ENCODE assay signal across 34 cellular contexts in genomic region chr3:51937014-51937413, GRCh38. TPM values are rescaled to one million over a fixed set of nuclear protein-coding genes. Genes with fewer than 3 reads are reported as not detected.
DNase-seq lines count a peak whose midpoint lies in the region; ATAC-seq, FAIRE-seq and TF ChIP-seq lines count a peak whose summit lies in the region.
"Had no signal": no experiment of that assay in that cellular context is flagged by ENCODE, and none has a peak within 500 bp of the region (broad histone marks: within the 10 kb centered on the region; RNA-seq: fewer than 3 reads in every experiment).

No MANE protein-coding gene starts in this region.

- DNase-seq in activated CD8-positive, alpha-beta T cell treated with anti-CD3 and anti-CD28 coated beads, Interleukin-2, amount 10 ng/mL, durations not matched to agents 7 days and 5 days: no peak
- DNase-seq in activated CD8-positive, alpha-beta T cell treated with anti-CD3 and anti-CD28 coated beads for 36 hours: no peak
- peak; percentile 35 for DNase-seq in RPMI7951 (ENCODE audit: low read depth)
- DNase-seq in kidney: peak; percentile 58
- DNase-seq in upper lobe of right lung: peak; percentile 60
- DNase-seq in lower lobe of right lung: no peak
- DNase-seq: activated CD4-positive, alpha-beta T cell treated with anti-CD3 and anti-CD28 coated beads for 36 hours; activated naive CD8-positive, alpha-beta T cell treated with anti-CD3 and anti-CD28 coated beads for 36 hours; CD8-positive, alpha-beta memory T cell; DMS153; effector CD4-positive, alpha-beta T cell; GF-D8; NCI-H1105 treated with DMSO at 0.1 percent for 48 hours; NCI-H2029; NCI-H2227 treated with DMSO at 0.1 percent for 48 hours; NCI-H748 treated with DMSO at 0.1 percent for 48 hours; right cardiac atrium; stimulated activated naive CD8-positive, alpha-beta T cell treated with anti-CD3 and anti-CD28 coated beads, Interleukin-15, amount 100 ng/mL, for 72 hours; T-helper 2 cell had no signal

- CTCF ChIA-PET in activated CD8-positive, alpha-beta T cell treated with anti-CD3 and anti-CD28 coated beads, Interleukin-2, amount 10 ng/mL, durations not matched to agents 7 days and 5 days (lab: Charles Lee): interaction anchor here (0.9 kb wide), 1 partner anchor 37 kb away, joined by 3 read pairs; the partner anchor contains the start of gene ABHD14B
- CTCF ChIA-PET in activated CD8-positive, alpha-beta T cell treated with anti-CD3 and anti-CD28 coated beads for 36 hours (lab: Charles Lee): no interaction called here

- H3K27me3 Mint-ChIP-seq in activated CD8-positive, alpha-beta T cell treated with anti-CD3 and anti-CD28 coated beads, Interleukin-2, amount 10 ng/mL, durations not matched to agents 7 days and 5 days (ENCODE audit: low read depth): no peaks in the 10 kb centered on the region
- H3K27me3 Mint-ChIP-seq in activated CD8-positive, alpha-beta T cell treated with anti-CD3 and anti-CD28 coated beads for 36 hours: no peaks in the 10 kb centered on the region
- H3K27me3 Mint-ChIP-seq: activated CD4-positive, alpha-beta T cell treated with anti-CD3 and anti-CD28 coated beads for 36 hours; activated naive CD8-positive, alpha-beta T cell treated with anti-CD3 and anti-CD28 coated beads for 36 hours; CD8-positive, alpha-beta memory T cell; IgD-negative memory B cell; naive thymus-derived CD8-positive, alpha-beta T cell; stimulated activated naive CD8-positive, alpha-beta T cell treated with anti-CD3 and anti-CD28 coated beads, Interleukin-15, amount 100 ng/mL, for 72 hours had no signal

- H3K36me3 Mint-ChIP-seq in activated CD8-positive, alpha-beta T cell treated with anti-CD3 and anti-CD28 coated beads, Interleukin-2, amount 10 ng/mL, durations not matched to agents 7 days and 5 days (ENCODE audit: low read depth): peaks cover 39% of the 10 kb centered on the region
- peaks cover 46% of the 10 kb centered on the region for H3K36me3 Mint-ChIP-seq in activated CD8-positive, alpha-beta T cell treated with anti-CD3 and anti-CD28 coated beads for 36 hours (ENCODE audit: low read depth)

- no peak overlapping the region for H3K27ac ChIP-seq in kidney (ENCODE audit: low read depth in 2 of 2, low read length in 2 of 2)
- no peak overlapping the region for H3K27ac ChIP-seq in upper lobe of right lung
- no peak overlapping the region for H3K27ac ChIP-seq in lower lobe of right lung
- H3K27ac ChIP-seq: ovary, tibial nerve had no signal

- H3K4me3 ChIP-seq in kidney (ENCODE audit: low read length in 2 of 2) (no peak overlapping the region), upper lobe of right lung (no peak overlapping the region), lower lobe of right lung (no peak overlapping the region)
- H3K4me3 ChIP-seq: ovary, tibial nerve had no signal

- no peak overlapping the region for H3K4me3 Mint-ChIP-seq in activated CD8-positive, alpha-beta T cell treated with anti-CD3 and anti-CD28 coated beads, Interleukin-2, amount 10 ng/mL, durations not matched to agents 7 days and 5 days
- no peak overlapping the region for H3K4me3 Mint-ChIP-seq in activated CD8-positive, alpha-beta T cell treated with anti-CD3 and anti-CD28 coated beads for 36 hours
- H3K4me3 Mint-ChIP-seq: activated CD4-positive, alpha-beta T cell treated with anti-CD3 and anti-CD28 coated beads for 36 hours; activated naive CD8-positive, alpha-beta T cell treated with anti-CD3 and anti-CD28 coated beads for 36 hours; CD8-positive, alpha-beta memory T cell; IgD-negative memory B cell; mesothelial cell of epicardium; naive thymus-derived CD8-positive, alpha-beta T cell; stimulated activated naive CD8-positive, alpha-beta T cell treated with anti-CD3 and anti-CD28 coated beads, Interleukin-15, amount 100 ng/mL, for 72 hours had no signal

- H3K27me3 ChIP-seq in upper lobe of right lung (no peaks in the 10 kb centered on the region), lower lobe of right lung (ENCODE audit: low read depth) (no peaks in the 10 kb centered on the region)
- H3K27me3 ChIP-seq: ovary, tibial nerve had no signal

- peaks cover 20 to 31% of the 10 kb centered on the region in 2 donors for H3K36me3 ChIP-seq in kidney (ENCODE audit: control insufficient read depth in 1 of 2, insufficient read depth in 2 of 2, low read length in 2 of 2)
- peaks cover 66% of the 10 kb centered on the region for H3K36me3 ChIP-seq in upper lobe of right lung
- H3K36me3 ChIP-seq in lower lobe of right lung: peaks cover 67% of the 10 kb centered on the region
- H3K36me3 ChIP-seq: ovary had no signal

- H3K9ac ChIP-seq in kidney (ENCODE audit: low read length in 2 of 2): no peak overlapping the region

- POLR2A ChIA-PET in activated CD8-positive, alpha-beta T cell treated with anti-CD3 and anti-CD28 coated beads, Interleukin-2, amount 10 ng/mL, durations not matched to agents 7 days and 5 days (lab: Charles Lee): no interaction called here
- POLR2A ChIA-PET in activated CD8-positive, alpha-beta T cell treated with anti-CD3 and anti-CD28 coated beads for 36 hours (lab: Charles Lee): interaction anchor here (1.0 to 1.4 kb wide), 3 partner anchors 11 to 58 kb away, joined by 3 to 6 read pairs (median 3); no protein-coding TSS in a partner anchor

- peaks cover 38% of the 10 kb centered on the region for H3K4me1 Mint-ChIP-seq in activated CD8-positive, alpha-beta T cell treated with anti-CD3 and anti-CD28 coated beads, Interleukin-2, amount 10 ng/mL, durations not matched to agents 7 days and 5 days (ENCODE audit: low read depth)
- H3K4me1 Mint-ChIP-seq in activated CD8-positive, alpha-beta T cell treated with anti-CD3 and anti-CD28 coated beads for 36 hours (ENCODE audit: low read depth): peaks cover 20% of the 10 kb centered on the region

- no peak for FAIRE-seq in kidney (lab: Jason Lieb, UNC)
- FAIRE-seq: A204.1, frontal cortex had no signal

- intact Hi-C loops in activated CD8-positive, alpha-beta T cell treated with anti-CD3 and anti-CD28 coated beads for 36 hours (cut with micrococcal nuclease): no loop called here
- intact Hi-C loops in kidney (cut with DNase I) (no loop called here), upper lobe of right lung (cut with DNase I) (no loop called here), lower lobe of right lung (cut with DNase I) (no loop called here)

- H3K9me3 ChIP-seq in kidney (ENCODE audit: control insufficient read depth in 1 of 2, low read length in 2 of 2) (no peaks in the 10 kb centered on the region), upper lobe of right lung (no peaks in the 10 kb centered on the region), lower lobe of right lung (no peaks in the 10 kb centered on the region)
- H3K9me3 ChIP-seq: ovary, tibial nerve had no signal

- H3K4me1 ChIP-seq in kidney (ENCODE audit: control insufficient read depth in 1 of 2, insufficient read depth in 1 of 2, low read depth in 1 of 2, low read length in 2 of 2) (peaks cover 5 to 7% of the 10 kb centered on the region in 2 donors), upper lobe of right lung (peaks cover 16% of the 10 kb centered on the region), lower lobe of right lung (peaks cover 17% of the 10 kb centered on the region)

- TF ChIP-seq CTCF in activated CD8-positive, alpha-beta T cell treated with anti-CD3 and anti-CD28 coated beads for 36 hours (IDR thresholded peaks at IDR 0.05): no peak
- TF ChIP-seq CTCF in kidney (IDR thresholded peaks at IDR 0.05; ENCODE audit: borderline replicate concordance, extremely low read depth, insufficient read depth) (no peak), upper lobe of right lung (IDR thresholded peaks at IDR 0.05) (no peak), lower lobe of right lung (IDR thresholded peaks at IDR 0.05) (no peak)

- peak overlapping the region; percentile 49 for H3K27ac Mint-ChIP-seq in activated CD8-positive, alpha-beta T cell treated with anti-CD3 and anti-CD28 coated beads, Interleukin-2, amount 10 ng/mL, durations not matched to agents 7 days and 5 days
- no peak overlapping the region for H3K27ac Mint-ChIP-seq in activated CD8-positive, alpha-beta T cell treated with anti-CD3 and anti-CD28 coated beads for 36 hours
- H3K27ac Mint-ChIP-seq: activated CD4-positive, alpha-beta T cell treated with anti-CD3 and anti-CD28 coated beads for 36 hours; activated naive CD8-positive, alpha-beta T cell treated with anti-CD3 and anti-CD28 coated beads for 36 hours; activated T-helper 2 cell treated with anti-CD3 and anti-CD28 coated beads, Interferon-gamma antibody, Interleukin-2, Interleukin-4, amounts not matched to agents 10 μg/mL and 5 μg/mL and 100 μg/mL, durations not matched to agents 14 hours and 24 hours and 36 hours; CD8-positive, alpha-beta memory T cell; mesothelial cell of epicardium; stimulated activated naive CD8-positive, alpha-beta T cell treated with anti-CD3 and anti-CD28 coated beads, Interleukin-15, amount 100 ng/mL, for 72 hours had no signal

- H3K9me3 Mint-ChIP-seq in activated CD8-positive, alpha-beta T cell treated with anti-CD3 and anti-CD28 coated beads, Interleukin-2, amount 10 ng/mL, durations not matched to agents 7 days and 5 days (ENCODE audit: insufficient read depth): no peaks in the 10 kb centered on the region
- H3K9me3 Mint-ChIP-seq in activated CD8-positive, alpha-beta T cell treated with anti-CD3 and anti-CD28 coated beads for 36 hours: no peaks in the 10 kb centered on the region
- H3K9me3 Mint-ChIP-seq: activated naive CD8-positive, alpha-beta T cell treated with anti-CD3 and anti-CD28 coated beads for 36 hours; activated T-helper 2 cell treated with anti-CD3 and anti-CD28 coated beads, Interferon-gamma antibody, Interleukin-2, Interleukin-4, amounts not matched to agents 10 μg/mL and 5 μg/mL and 100 μg/mL, durations not matched to agents 14 hours and 24 hours and 36 hours; CD8-positive, alpha-beta memory T cell; IgD-negative memory B cell; mesothelial cell of epicardium; naive thymus-derived CD8-positive, alpha-beta T cell; stimulated activated naive CD8-positive, alpha-beta T cell treated with anti-CD3 and anti-CD28 coated beads, Interleukin-15, amount 100 ng/mL, for 72 hours had no signal

- ATAC-seq in activated CD8-positive, alpha-beta T cell treated with anti-CD3 and anti-CD28 coated beads, Interleukin-2, amount 10 ng/mL, durations not matched to agents 7 days and 5 days: no peak
- ATAC-seq in activated CD8-positive, alpha-beta T cell treated with anti-CD3 and anti-CD28 coated beads for 36 hours: no peak
- no peak for ATAC-seq in upper lobe of right lung
- ATAC-seq in GM21717 (IDR thresholded peaks at IDR 0.05; ENCODE audit: unreplicated experiment): no peak
- ATAC-seq in HG02678 (IDR thresholded peaks at IDR 0.05; ENCODE audit: unreplicated experiment): no peak
- no peak for ATAC-seq in lower lobe of right lung
- ATAC-seq: activated CD4-positive, alpha-beta T cell treated with anti-CD3 and anti-CD28 coated beads for 36 hours; left lobe of liver; naive thymus-derived CD8-positive, alpha-beta T cell; right cardiac atrium; SK-N-SH treated with all-trans-retinoic acid at 6 μM for 48 hours; stimulated activated naive CD8-positive, alpha-beta T cell treated with anti-CD3 and anti-CD28 coated beads, Interleukin-15, amount 100 ng/mL, for 72 hours had no signal

RNA-seq across cellular contexts. Expression of gene RRP9, which starts 4.7 kb away (rescaled TPM):
- total RNA-seq in activated CD8-positive, alpha-beta T cell treated with anti-CD3 and anti-CD28 coated beads, Interleukin-2, amount 10 ng/mL, durations not matched to agents 7 days and 5 days: 10 to 100 TPM; 29.2 to 29.6 TPM
- total RNA-seq in activated CD8-positive, alpha-beta T cell treated with anti-CD3 and anti-CD28 coated beads for 36 hours: 10 to 100 TPM; 40.0 to 40.7 TPM
- total RNA-seq in RPMI7951 (2014; rRNA removed; shearing (Covaris generic)): 29.0 and 37.6 TPM in 2 replicates
- 18.6 TPM for total RNA-seq in kidney
- 17.8 TPM for polyA plus RNA-seq in kidney (ENCODE audit: insufficient read depth, low read depth, low replicate concordance)
- total RNA-seq in upper lobe of right lung: 20.6 TPM
- 16.2 TPM for total RNA-seq in lower lobe of right lung

RNA-seq across cellular contexts. Expression of gene PARP3, which starts 5.1 kb away (rescaled TPM):
- total RNA-seq in activated CD8-positive, alpha-beta T cell treated with anti-CD3 and anti-CD28 coated beads, Interleukin-2, amount 10 ng/mL, durations not matched to agents 7 days and 5 days: 10 to 100 TPM; 18.8 to 20.4 TPM
- 10 to 100 TPM; 11.5 to 12.7 TPM for total RNA-seq in activated CD8-positive, alpha-beta T cell treated with anti-CD3 and anti-CD28 coated beads for 36 hours
- 31.4 and 34.0 TPM in 2 replicates for total RNA-seq in RPMI7951 (2014; rRNA removed; shearing (Covaris generic))
- 28.5 TPM for total RNA-seq in kidney
- polyA plus RNA-seq in kidney (ENCODE audit: insufficient read depth, low read depth, low replicate concordance): 30.1 TPM
- 20.9 TPM for total RNA-seq in upper lobe of right lung
- 24.6 TPM for total RNA-seq in lower lobe of right lung

RNA-seq across cellular contexts. Expression of gene GPR62, which starts 18.2 kb away (rescaled TPM):
- total RNA-seq in activated CD8-positive, alpha-beta T cell treated with anti-CD3 and anti-CD28 coated beads, Interleukin-2, amount 10 ng/mL, durations not matched to agents 7 days and 5 days: not detected
- not detected for total RNA-seq in activated CD8-positive, alpha-beta T cell treated with anti-CD3 and anti-CD28 coated beads for 36 hours
- total RNA-seq in RPMI7951 (2014; rRNA removed; shearing (Covaris generic)): not detected in 2 replicates
- total RNA-seq in kidney (0.09 TPM), upper lobe of right lung (not detected), lower lobe of right lung (not detected)
- 0.41 TPM for polyA plus RNA-seq in kidney (ENCODE audit: insufficient read depth, low read depth, low replicate concordance)
- total RNA-seq: activated CD4-positive, alpha-beta T cell treated with anti-CD3 and anti-CD28 coated beads for 36 hours; activated naive CD8-positive, alpha-beta T cell treated with anti-CD3 and anti-CD28 coated beads for 36 hours; activated T-helper 2 cell treated with anti-CD3 and anti-CD28 coated beads, Interferon-gamma antibody, Interleukin-2, Interleukin-4, amounts not matched to agents 10 μg/mL and 5 μg/mL and 100 μg/mL, durations not matched to agents 14 hours and 24 hours and 36 hours; CD8-positive, alpha-beta memory T cell; epithelial cell of proximal tubule; H4; left lobe of liver; naive thymus-derived CD8-positive, alpha-beta T cell had no signal
- polyA plus RNA-seq: CD8-positive, alpha-beta memory T cell; IgD-negative memory B cell; naive thymus-derived CD8-positive, alpha-beta T cell had no signal

RNA-seq across cellular contexts. Expression of gene PCBP4, which starts 30.2 kb away (rescaled TPM):
- total RNA-seq in activated CD8-positive, alpha-beta T cell treated with anti-CD3 and anti-CD28 coated beads, Interleukin-2, amount 10 ng/mL, durations not matched to agents 7 days and 5 days: 10 to 100 TPM; 12.7 to 16.1 TPM
- total RNA-seq in activated CD8-positive, alpha-beta T cell treated with anti-CD3 and anti-CD28 coated beads for 36 hours: 1 to 10 TPM; 8.4 to 9.6 TPM
- 65.7 and 72.5 TPM in 2 replicates for total RNA-seq in RPMI7951 (2014; rRNA removed; shearing (Covaris generic))
- total RNA-seq in kidney: 31.7 TPM
- 34.0 TPM for polyA plus RNA-seq in kidney (ENCODE audit: insufficient read depth, low read depth, low replicate concordance)
- total RNA-seq in upper lobe of right lung: 37.1 TPM
- 24.6 TPM for total RNA-seq in lower lobe of right lung

RNA-seq across cellular contexts. Expression of gene IQCF1, which starts 33.9 kb away (rescaled TPM):
- not detected for total RNA-seq in activated CD8-positive, alpha-beta T cell treated with anti-CD3 and anti-CD28 coated beads, Interleukin-2, amount 10 ng/mL, durations not matched to agents 7 days and 5 days
- total RNA-seq in activated CD8-positive, alpha-beta T cell treated with anti-CD3 and anti-CD28 coated beads for 36 hours: not detected
- total RNA-seq in RPMI7951 (2014; rRNA removed; shearing (Covaris generic)): not detected in 2 replicates
- not detected for total RNA-seq in kidney
- polyA plus RNA-seq in kidney (ENCODE audit: insufficient read depth, low read depth, low replicate concordance): not detected
- not detected for total RNA-seq in upper lobe of right lung
- not detected for total RNA-seq in lower lobe of right lung
- total RNA-seq: activated CD4-positive, alpha-beta T cell treated with anti-CD3 and anti-CD28 coated beads for 36 hours; activated naive CD8-positive, alpha-beta T cell treated with anti-CD3 and anti-CD28 coated beads for 36 hours; activated T-helper 2 cell treated with anti-CD3 and anti-CD28 coated beads, Interferon-gamma antibody, Interleukin-2, Interleukin-4, amounts not matched to agents 10 μg/mL and 5 μg/mL and 100 μg/mL, durations not matched to agents 14 hours and 24 hours and 36 hours; CD8-positive, alpha-beta memory T cell; epithelial cell of proximal tubule; frontal cortex; H4; left lobe of liver; M059J; mesothelial cell of epicardium; naive thymus-derived CD8-positive, alpha-beta T cell; right cardiac atrium; tibial nerve had no signal
- polyA plus RNA-seq: CD8-positive, alpha-beta memory T cell; IgD-negative memory B cell; naive thymus-derived CD8-positive, alpha-beta T cell; ovary; right cardiac atrium had no signal

Comparison
In these comparisons a context has a peak if more than half of its experiments do, and no peak if none do; other contexts are left out.
1. DNase-seq: peak in RPMI7951 (single experiment), kidney (single experiment) and upper lobe of right lung (single experiment); none in activated CD8-positive, alpha-beta T cell treated with anti-CD3 and anti-CD28 coated beads, Interleukin-2, amount 10 ng/mL, durations not matched to agents 7 days and 5 days (single experiment), activated CD8-positive, alpha-beta T cell treated with anti-CD3 and anti-CD28 coated beads for 36 hours (single experiment) and lower lobe of right lung (single experiment).